In the genomic region with DNA sequence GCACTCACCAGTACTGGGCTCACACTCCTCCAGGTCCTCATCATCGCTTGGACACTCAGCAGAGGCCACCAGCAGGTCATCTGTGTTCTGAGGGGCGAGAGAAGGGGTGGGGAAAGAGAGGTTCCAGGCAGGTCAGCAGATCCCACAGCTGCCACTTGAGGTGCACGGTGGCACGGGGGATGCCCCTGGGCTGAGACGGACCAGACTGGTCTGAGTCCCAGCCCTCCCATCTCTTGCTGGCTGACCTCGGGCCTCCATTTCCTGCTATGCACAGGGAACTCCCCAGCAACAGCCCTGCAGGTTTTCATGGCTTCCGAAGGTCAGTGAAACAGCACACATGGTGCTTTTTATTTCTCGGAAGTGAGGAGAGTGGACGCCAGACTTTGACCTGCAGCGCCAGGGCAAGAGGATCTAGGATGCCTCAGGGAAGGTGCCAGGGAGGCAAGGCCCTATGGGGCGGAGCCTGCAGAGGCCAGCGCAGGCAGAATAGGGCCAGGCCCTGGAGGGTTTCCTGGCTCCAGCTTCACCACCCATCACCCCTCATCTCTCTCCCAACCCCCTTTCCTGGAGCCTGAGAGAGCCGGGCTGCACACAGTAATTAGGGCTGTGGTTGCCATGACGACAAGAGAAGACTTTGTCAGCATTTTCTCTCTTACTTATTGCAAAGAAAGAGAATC, we compare ENCODE assay signal across 12 cellular contexts. TPM values are rescaled to one million over a fixed set of nuclear protein-coding genes. Genes with fewer than 3 reads are reported as not detected.
DNase-seq lines count a peak whose midpoint lies in the region; ATAC-seq, FAIRE-seq and TF ChIP-seq lines count a peak whose summit lies in the region.
"Had no signal": no experiment of that assay in that cellular context is flagged by ENCODE, and none has a peak within 500 bp of the region (broad histone marks: within the 10 kb centered on the region; RNA-seq: fewer than 3 reads in every experiment).

No MANE protein-coding gene starts in this region.

- H3K9ac ChIP-seq in GM23248: no peak overlapping the region

- H3K27me3 ChIP-seq in GM23248 (replicated peaks; ENCODE audit: insufficient read depth) (no peaks in the 10 kb centered on the region), pancreas (no peaks in the 10 kb centered on the region)

- TF ChIP-seq CTCF in fibroblast of villous mesenchyme (IDR thresholded peaks at IDR 0.05; ENCODE audit: insufficient read depth, low read depth, low read length) (no peak), pancreas (IDR thresholded peaks at IDR 0.05) (no peak), osteocyte (IDR thresholded peaks at IDR 0.05) (no peak)

- peak; percentile 61 to 79 (median 76) for ATAC-seq in pancreas
- no peak for ATAC-seq in HG02840 (IDR thresholded peaks at IDR 0.05; ENCODE audit: low FRiP score, unreplicated experiment)
- no peak for ATAC-seq in GM18861 (IDR thresholded peaks at IDR 0.05; ENCODE audit: unreplicated experiment)
- ATAC-seq: stimulated activated naive CD8-positive, alpha-beta T cell treated with anti-CD3 and anti-CD28 coated beads, Interleukin-15, amount 100 ng/mL, for 72 hours had no signal

- no peak overlapping the region for H3K27ac Mint-ChIP-seq in osteocyte (ENCODE audit: unreplicated experiment)

- no peaks in the 10 kb centered on the region for H3K9me3 ChIP-seq in GM23248 (ENCODE audit: low read depth)
- no peaks in the 10 kb centered on the region for H3K9me3 ChIP-seq in pancreas

- H3K36me3 ChIP-seq in GM23248 (ENCODE audit: low read depth): no peaks in the 10 kb centered on the region
- H3K36me3 ChIP-seq in pancreas: no peaks in the 10 kb centered on the region

- no peak overlapping the region for H3K4me2 ChIP-seq in GM23248 (ENCODE audit: unreplicated experiment)

- H4K20me1 ChIP-seq in GM23248 (ENCODE audit: insufficient read depth): no peaks in the 10 kb centered on the region

- H3K9me2 ChIP-seq in GM23248 (ENCODE audit: insufficient read depth): no peaks in the 10 kb centered on the region

- peak; percentile 18 for DNase-seq in GM23248
- peak; percentile 58 for DNase-seq in NCI-H69 (lab: John Stamatoyannopoulos, UW)
- peak; percentile 18 for DNase-seq in fibroblast of villous mesenchyme (ENCODE audit: low read depth)
- peak in 5 of 6 donors; percentile 56 to 78 (median 63) for DNase-seq in pancreas
- no peak for DNase-seq in osteocyte (ENCODE audit: extremely low spot score, unreplicated experiment)
- DNase-seq in NCI-H2171 treated with DMSO at 0.1 percent for 48 hours (lab: John Stamatoyannopoulos, UW): no peak
- DNase-seq: activated effector memory CD4-positive, alpha-beta T cell treated with Interleukin-2 at 50 U/mL for 16 hours; NCI-H526 treated with DMSO at 0.1 percent for 48 hours; stimulated activated naive CD8-positive, alpha-beta T cell treated with anti-CD3 and anti-CD28 coated beads, Interleukin-15, amount 100 ng/mL, for 72 hours had no signal

- H3K4me1 ChIP-seq in GM23248 (ENCODE audit: insufficient read depth) (no peaks in the 10 kb centered on the region), pancreas (peaks cover 0 to 28% (median 11%) of the 10 kb centered on the region in 3 donors)

- H3K27ac ChIP-seq in GM23248 (no peak overlapping the region), pancreas (peak overlapping the region in 3 of 4 donors; percentile 49 to 82 (median 71))

- no peak overlapping the region for H2AFZ ChIP-seq in GM23248

- H3K36me3 Mint-ChIP-seq in osteocyte (ENCODE audit: unreplicated experiment): no peaks in the 10 kb centered on the region

- 57 to 64% methylated on average over 14 of the region's 14 CpGs for WGBS in GM23248 (ENCODE audit: low coverage in 1 of 2, low lambda C conversion rate in 2 of 2, missing lambda C conversion rate in 2 of 2), 2 experiments
- 39 to 43% methylated on average over 14 of the region's 14 CpGs for WGBS in pancreas, 2 donors

- no peaks in the 10 kb centered on the region for H3K27me3 Mint-ChIP-seq in osteocyte (ENCODE audit: unreplicated experiment)
- H3K27me3 Mint-ChIP-seq: stimulated activated naive CD8-positive, alpha-beta T cell treated with anti-CD3 and anti-CD28 coated beads, Interleukin-15, amount 100 ng/mL, for 72 hours had no signal

- in situ Hi-C loops in GM23248 (cut with MboI): no loop called here

- H3K4me3 Mint-ChIP-seq in osteocyte (ENCODE audit: unreplicated experiment): no peak overlapping the region
- H3K4me3 Mint-ChIP-seq: stimulated activated naive CD8-positive, alpha-beta T cell treated with anti-CD3 and anti-CD28 coated beads, Interleukin-15, amount 100 ng/mL, for 72 hours had no signal

- no peak for FAIRE-seq in pancreas (lab: Jason Lieb, UNC)
- FAIRE-seq: islet of Langerhans had no signal

- H3K4me1 Mint-ChIP-seq in osteocyte (ENCODE audit: unreplicated experiment): peaks cover 7% of the 10 kb centered on the region

- intact Hi-C loops in pancreas (cut with DNase I): no loop called here

- H3K9me3 Mint-ChIP-seq in osteocyte (ENCODE audit: unreplicated experiment): no peaks in the 10 kb centered on the region
- H3K9me3 Mint-ChIP-seq: stimulated activated naive CD8-positive, alpha-beta T cell treated with anti-CD3 and anti-CD28 coated beads, Interleukin-15, amount 100 ng/mL, for 72 hours had no signal

- H3F3A ChIP-seq in GM23248 (ENCODE audit: insufficient read depth): no peaks in the 10 kb centered on the region

- H3K4me3 ChIP-seq in GM23248 (no peak overlapping the region), fibroblast of villous mesenchyme (ENCODE audit: low read depth, low read length) (no peak overlapping the region), pancreas (peak overlapping the region in 1 of 4 donors; percentile 41)

- no peaks in the 10 kb centered on the region for H3K79me2 ChIP-seq in GM23248 (ENCODE audit: insufficient read depth)

RNA-seq across cellular contexts. Expression of a gene that starts 29.4 kb away (rescaled TPM):
- total RNA-seq in GM23248 (2014; rRNA removed; shearing (Covaris generic)): not detected in 2 replicates
- polyA plus RNA-seq in GM23248 (2016; fragmentation: Nextera tagmentation; extraction: Ambion mirVana) (not detected in 2 replicates), pancreas (not detected)
- total RNA-seq in fibroblast of villous mesenchyme (not detected in 2 replicates), pancreas (not detected), osteocyte (not detected in 2 replicates)

Comparison
In these comparisons a context has a peak if more than half of its experiments do, and no peak if none do; other contexts are left out.
1. DNase-seq: peak in GM23248 (single experiment), NCI-H69 (single experiment), fibroblast of villous mesenchyme (single experiment) and pancreas (5 of 6); none in osteocyte (single experiment) and NCI-H2171 treated with DMSO at 0.1 percent for 48 hours (single experiment).
2. ATAC-seq: peak in pancreas (4 of 4); none in HG02840 (single experiment) and GM18861 (single experiment).